Comparison of ENCODE assay signal across 27 cellular contexts in genomic region chr5:116004248-116004647, GRCh38. TPM values are rescaled to one million over a fixed set of nuclear protein-coding genes. Genes with fewer than 3 reads are reported as not detected.
DNase-seq lines count a peak whose midpoint lies in the region; ATAC-seq, FAIRE-seq and TF ChIP-seq lines count a peak whose summit lies in the region.
"Had no signal": no experiment of that assay in that cellular context is flagged by ENCODE, and none has a peak within 500 bp of the region (broad histone marks: within the 10 kb centered on the region; RNA-seq: fewer than 3 reads in every experiment).

No MANE protein-coding gene starts in this region.

- WGBS in mammary epithelial cell (ENCODE audit: low coverage, missing lambda C conversion rate), result 35% methylated on average over 3 of the region's 3 CpGs
- WGBS in K562 (ENCODE audit: insufficient coverage, low coverage, missing lambda C conversion rate), result 5% methylated on average over 3 of the region's 3 CpGs

- DNase-seq in mammary epithelial cell (no peak), breast epithelium (ENCODE audit: low spot score in 2 of 2) (no peak), K562 (ENCODE audit: extremely low read depth in 1 of 4, low spot score in 3 of 4) (peak in 1 of 4 experiments; percentile 16), endothelial cell of umbilical vein (ENCODE audit: low read depth, low spot score) (no peak)
- no peak for DNase-seq in activated T-helper 1 cell treated with anti-CD3 and anti-CD28 coated beads, Interleukin-12 subunit alpha, Interleukin-12 subunit beta, Interleukin-2, Interleukin-4 antibody, amounts not matched to agents 30 ng/mL and 10 ng/mL and 1 ng/mL, durations not matched to agents 14 hours and 24 hours and 36 hours (ENCODE audit: low spot score)
- DNase-seq: ACHN; BE2C; C1 segment of cervical spinal cord; CD4-positive, alpha-beta memory T cell; CD4-positive, CD25-positive, alpha-beta regulatory T cell; CD8-positive, alpha-beta memory T cell; COR-L47; DMS 273 treated with DMSO at 0.1 percent for 48 hours; DMS153; DMS53; DMS79; DND-41; EL; GDM1 had no signal

- H4K20me1 ChIP-seq in mammary epithelial cell (ENCODE audit: insufficient read depth, low read length) (no peaks in the 10 kb centered on the region), K562 (replicated peaks; ENCODE audit: control insufficient read depth, insufficient read depth, low read length) (no peaks in the 10 kb centered on the region), endothelial cell of umbilical vein (replicated peaks; ENCODE audit: control insufficient read depth, extremely low read depth, insufficient read depth, low read length) (no peaks in the 10 kb centered on the region)
- H4K20me1 ChIP-seq: BLaER1 had no signal

- H3K36me3 Mint-ChIP-seq in activated T-helper 1 cell treated with anti-CD3 and anti-CD28 coated beads, Interleukin-12 subunit alpha, Interleukin-12 subunit beta, Interleukin-2, Interleukin-4 antibody, amounts not matched to agents 30 ng/mL and 10 ng/mL and 1 ng/mL, durations not matched to agents 14 hours and 24 hours and 36 hours (ENCODE audit: low read depth), result no peaks in the 10 kb centered on the region
- H3K36me3 Mint-ChIP-seq: CD14-positive monocyte; CD4-positive, alpha-beta memory T cell; CD4-positive, CD25-positive, alpha-beta regulatory T cell; CD8-positive, alpha-beta memory T cell had no signal

- peak overlapping the region; percentile 26 for H2AFZ ChIP-seq in mammary epithelial cell (ENCODE audit: low read depth, low read length)
- peak overlapping the region; percentile 83 for H2AFZ ChIP-seq in K562 (ENCODE audit: low read depth, low read length)
- peak overlapping the region; percentile 6 for H2AFZ ChIP-seq in endothelial cell of umbilical vein (ENCODE audit: low read depth, low read length)

- in situ Hi-C loops in mammary epithelial cell (cut with MboI; ENCODE audit: low sequenced_read_pairs in 2 of 2), result no loop called here
- in situ Hi-C loops in K562 (cut with MboI), result no loop called here

- BruUV-seq in mammary epithelial cell (replicated peaks; lab: Mats Ljungman, UMichigan) (no TSS peak), K562 (replicated peaks; lab: Mats Ljungman, UMichigan) (no TSS peak), endothelial cell of umbilical vein (replicated peaks; lab: Mats Ljungman, UMichigan) (no TSS peak)

- dilution Hi-C loops in mammary epithelial cell (cut with HindIII; ENCODE audit: low sequenced_read_pairs), result no loop called here
- dilution Hi-C loops in endothelial cell of umbilical vein (cut with MboI; ENCODE audit: extremely low pct_ligation_motif_present, low sequenced_read_pairs), result no loop called here

- no peaks in the 10 kb centered on the region for H3K9me3 ChIP-seq in mammary epithelial cell (replicated peaks; ENCODE audit: insufficient read depth, low read length)
- no peaks in the 10 kb centered on the region for H3K9me3 ChIP-seq in breast epithelium
- H3K9me3 ChIP-seq in K562 (replicated peaks; ENCODE audit: control insufficient read depth, insufficient read depth, low read depth, low read length), result no peaks in the 10 kb centered on the region; the same call in 1 of the 2 replicates
- no peaks in the 10 kb centered on the region for H3K9me3 ChIP-seq in endothelial cell of umbilical vein (replicated peaks; ENCODE audit: control insufficient read depth, insufficient read depth, low read length)
- H3K9me3 ChIP-seq: BE2C, BLaER1 had no signal

- TF ChIP-seq CTCF in mammary epithelial cell (conservative IDR thresholded peaks at IDR 0.05 in 1 of 2, IDR thresholded peaks at IDR 0.05 in 1 of 2; ENCODE audit: extremely low read depth in 1 of 2, insufficient read depth in 1 of 2, low read depth in 1 of 2, low read length in 2 of 2), result no peak
- no peak for TF ChIP-seq CTCF in breast epithelium (IDR thresholded peaks at IDR 0.05)
- TF ChIP-seq CTCF in K562 (IDR thresholded peaks at IDR 0.05 in 2 of 3, conservative IDR thresholded peaks at IDR 0.05 in 1 of 3; ENCODE audit: insufficient read depth in 2 of 3, low read depth in 1 of 3, low read length in 3 of 3), result no peak
- TF ChIP-seq CTCF in endothelial cell of umbilical vein (IDR thresholded peaks at IDR 0.05; ENCODE audit: extremely low read depth in 1 of 2, insufficient read depth in 1 of 2, low read depth in 1 of 2, low read length in 2 of 2), result no peak

- H3K27ac Mint-ChIP-seq in activated T-helper 1 cell treated with anti-CD3 and anti-CD28 coated beads, Interleukin-12 subunit alpha, Interleukin-12 subunit beta, Interleukin-2, Interleukin-4 antibody, amounts not matched to agents 30 ng/mL and 10 ng/mL and 1 ng/mL, durations not matched to agents 14 hours and 24 hours and 36 hours, result no peak overlapping the region
- H3K27ac Mint-ChIP-seq: CD4-positive, alpha-beta memory T cell; CD4-positive, CD25-positive, alpha-beta regulatory T cell; CD8-positive, alpha-beta memory T cell had no signal

- H3K9me1 ChIP-seq in K562 (ENCODE audit: control insufficient read depth, insufficient read depth, low read length) (no peaks in the 10 kb centered on the region), endothelial cell of umbilical vein (replicated peaks; ENCODE audit: control insufficient read depth, extremely low read depth, insufficient read depth, low read length) (no peaks in the 10 kb centered on the region)

- no peak for TF ChIP-seq EP300 in K562 (IDR thresholded peaks at IDR 0.05; ENCODE audit: low read length)

- H3K4me3 ChIP-seq in mammary epithelial cell (replicated peaks in 1 of 3; ENCODE audit: insufficient read depth in 1 of 3, low read depth in 2 of 3, low read length in 3 of 3) (no peak overlapping the region), breast epithelium (no peak overlapping the region), K562 (peak overlapping the region; percentile 14; the same call in 1 of the 2 replicates), endothelial cell of umbilical vein (replicated peaks in 1 of 3; ENCODE audit: insufficient read depth in 1 of 3, low read depth in 1 of 3, low read length in 3 of 3) (no peak overlapping the region)
- H3K4me3 ChIP-seq: BLaER1, GM12878 had no signal

- H3K9me3 Mint-ChIP-seq in activated T-helper 1 cell treated with anti-CD3 and anti-CD28 coated beads, Interleukin-12 subunit alpha, Interleukin-12 subunit beta, Interleukin-2, Interleukin-4 antibody, amounts not matched to agents 30 ng/mL and 10 ng/mL and 1 ng/mL, durations not matched to agents 14 hours and 24 hours and 36 hours, result no peaks in the 10 kb centered on the region
- H3K9me3 Mint-ChIP-seq: CD4-positive, alpha-beta memory T cell; CD4-positive, CD25-positive, alpha-beta regulatory T cell; CD8-positive, alpha-beta memory T cell had no signal

- no peak for TF ChIP-seq RAD21 in K562 (CRISPR knock-in tag; conservative IDR thresholded peaks at IDR 0.05 in 1 of 2, IDR thresholded peaks at IDR 0.05 in 1 of 2)

- ATAC-seq in K562 (peak; percentile 75), GM21515 (IDR thresholded peaks at IDR 0.05; ENCODE audit: unreplicated experiment) (no peak)
- ATAC-seq: GM12878 had no signal

- no peak overlapping the region for H3K9ac ChIP-seq in mammary epithelial cell (ENCODE audit: insufficient read depth, low read length)
- peak overlapping the region in 1 of 2 experiments; percentile 39; a peak in 2 of 4 replicates for H3K9ac ChIP-seq in K562 (ENCODE audit: insufficient read depth in 1 of 2, low read depth in 2 of 2, low read length in 2 of 2)
- no peak overlapping the region for H3K9ac ChIP-seq in endothelial cell of umbilical vein (replicated peaks; ENCODE audit: extremely low read depth, insufficient read depth, low read length)
- H3K9ac ChIP-seq: BLaER1 had no signal

- H3K27ac ChIP-seq in mammary epithelial cell (ENCODE audit: insufficient read depth, low read depth, low read length) (no peak overlapping the region), breast epithelium (no peak overlapping the region), K562 (ENCODE audit: extremely low read depth, low read depth, low read length) (no peak overlapping the region; the same call in 2 of the 3 replicates), endothelial cell of umbilical vein (ENCODE audit: insufficient read depth, low read depth, low read length) (no peak overlapping the region)
- H3K27ac ChIP-seq: 22Rv1, BLaER1 had no signal

- CTCF ChIA-PET in mammary epithelial cell (lab: Charles Lee; ENCODE audit: low non-redundant PET), result no interaction called here
- CTCF ChIA-PET in K562 (lab: Yijun Ruan, JAX; ENCODE audit: low intra/inter-chr PET ratio), result no interaction called here
- CTCF ChIA-PET in endothelial cell of umbilical vein (lab: Charles Lee), result interaction anchor here (1.6 kb wide), 1 partner anchor 11 kb away, joined by 3 read pairs; no protein-coding TSS in a partner anchor

- no peak overlapping the region for H3K4me3 Mint-ChIP-seq in activated T-helper 1 cell treated with anti-CD3 and anti-CD28 coated beads, Interleukin-12 subunit alpha, Interleukin-12 subunit beta, Interleukin-2, Interleukin-4 antibody, amounts not matched to agents 30 ng/mL and 10 ng/mL and 1 ng/mL, durations not matched to agents 14 hours and 24 hours and 36 hours
- H3K4me3 Mint-ChIP-seq: CD14-positive monocyte; CD4-positive, alpha-beta memory T cell; CD4-positive, CD25-positive, alpha-beta regulatory T cell; CD8-positive, alpha-beta memory T cell had no signal

- no peak overlapping the region for H3K4me2 ChIP-seq in mammary epithelial cell (ENCODE audit: insufficient read depth, low read depth, low read length)
- peak overlapping the region; percentile 75 for H3K4me2 ChIP-seq in K562 (ENCODE audit: insufficient read depth, low read length)
- no peak overlapping the region for H3K4me2 ChIP-seq in endothelial cell of umbilical vein (ENCODE audit: insufficient read depth, low read length)
- H3K4me2 ChIP-seq: BLaER1 had no signal

- FAIRE-seq in K562 (lab: Jason Lieb, UNC) (no peak), endothelial cell of umbilical vein (lab: Jason Lieb, UNC) (no peak)
- FAIRE-seq: GM12878, GM19239 had no signal

- H3K4me1 Mint-ChIP-seq in activated T-helper 1 cell treated with anti-CD3 and anti-CD28 coated beads, Interleukin-12 subunit alpha, Interleukin-12 subunit beta, Interleukin-2, Interleukin-4 antibody, amounts not matched to agents 30 ng/mL and 10 ng/mL and 1 ng/mL, durations not matched to agents 14 hours and 24 hours and 36 hours (ENCODE audit: low read depth), result no peaks in the 10 kb centered on the region
- H3K4me1 Mint-ChIP-seq: CD14-positive monocyte; CD4-positive, alpha-beta memory T cell; CD4-positive, CD25-positive, alpha-beta regulatory T cell; CD8-positive, alpha-beta memory T cell had no signal

- peaks cover 3% of the 10 kb centered on the region for H3K27me3 ChIP-seq in mammary epithelial cell (ENCODE audit: insufficient read depth, low read length)
- H3K27me3 ChIP-seq in breast epithelium, result no peaks in the 10 kb centered on the region
- no peaks in the 10 kb centered on the region for H3K27me3 ChIP-seq in K562 (ENCODE audit: control insufficient read depth in 2 of 2, insufficient read depth in 2 of 2, low read length in 2 of 2)
- H3K27me3 ChIP-seq in endothelial cell of umbilical vein (ENCODE audit: control insufficient read depth in 2 of 2, insufficient read depth in 2 of 2, low read length in 2 of 2), result no peaks in the 10 kb centered on the region
- H3K27me3 ChIP-seq: BE2C, BLaER1 had no signal

- TF ChIP-seq POLR2A in breast epithelium (IDR thresholded peaks at IDR 0.05) (no peak), K562 (conservative IDR thresholded peaks at IDR 0.05) (no peak), endothelial cell of umbilical vein (IDR thresholded peaks at IDR 0.05; ENCODE audit: low read depth, low read length) (no peak)

- H3K36me3 ChIP-seq in mammary epithelial cell (ENCODE audit: insufficient read depth, low read length) (no peaks in the 10 kb centered on the region), breast epithelium (no peaks in the 10 kb centered on the region), K562 (ENCODE audit: control insufficient read depth, insufficient read depth, low read length) (no peaks in the 10 kb centered on the region), endothelial cell of umbilical vein (ENCODE audit: control insufficient read depth in 2 of 2, extremely low read depth in 1 of 2, insufficient read depth in 2 of 2, low read length in 2 of 2) (no peaks in the 10 kb centered on the region)
- H3K36me3 ChIP-seq: BE2C, BLaER1 had no signal

- POLR2A ChIA-PET in K562 (lab: Yijun Ruan, JAX), result no interaction called here
- POLR2A ChIA-PET in endothelial cell of umbilical vein (lab: Charles Lee), result no interaction called here

- H3K27me3 Mint-ChIP-seq in activated T-helper 1 cell treated with anti-CD3 and anti-CD28 coated beads, Interleukin-12 subunit alpha, Interleukin-12 subunit beta, Interleukin-2, Interleukin-4 antibody, amounts not matched to agents 30 ng/mL and 10 ng/mL and 1 ng/mL, durations not matched to agents 14 hours and 24 hours and 36 hours (ENCODE audit: insufficient read depth), result peaks cover 8% of the 10 kb centered on the region
- H3K27me3 Mint-ChIP-seq: CD4-positive, alpha-beta memory T cell had no signal

- no peaks in the 10 kb centered on the region for H3K4me1 ChIP-seq in mammary epithelial cell (ENCODE audit: insufficient read depth, low read length)
- no peaks in the 10 kb centered on the region for H3K4me1 ChIP-seq in breast epithelium
- peaks cover 0 to 10% of the 10 kb centered on the region in 2 experiments; a peak in 1 of 5 replicates for H3K4me1 ChIP-seq in K562 (replicated peaks in 1 of 2; ENCODE audit: control insufficient read depth in 2 of 2, insufficient read depth in 2 of 2, low read length in 2 of 2)
- H3K4me1 ChIP-seq in endothelial cell of umbilical vein (ENCODE audit: control insufficient read depth, extremely low read depth, insufficient read depth, low read length), result no peaks in the 10 kb centered on the region
- H3K4me1 ChIP-seq: BE2C, BLaER1 had no signal

- intact Hi-C loops in mammary epithelial cell (cut with micrococcal nuclease), result no loop called here
- intact Hi-C loops in breast epithelium (cut with DNase I; ENCODE audit: low total_unique reads), result no loop called here
- intact Hi-C loops in K562 (cut with micrococcal nuclease), result no loop called here
- intact Hi-C loops in endothelial cell of umbilical vein (cut with micrococcal nuclease), result no loop called here
- intact Hi-C loops in activated T-helper 1 cell treated with anti-CD3 and anti-CD28 coated beads, Interleukin-12 subunit alpha, Interleukin-12 subunit beta, Interleukin-2, Interleukin-4 antibody, amounts not matched to agents 30 ng/mL and 10 ng/mL and 1 ng/mL, durations not matched to agents 14 hours and 24 hours and 36 hours (cut with micrococcal nuclease), result no loop called here

- no peaks in the 10 kb centered on the region for H3K79me2 ChIP-seq in mammary epithelial cell (ENCODE audit: insufficient read depth, low read length)
- H3K79me2 ChIP-seq in K562 (ENCODE audit: control insufficient read depth, insufficient read depth, low read length), result no peaks in the 10 kb centered on the region
- no peaks in the 10 kb centered on the region for H3K79me2 ChIP-seq in endothelial cell of umbilical vein (ENCODE audit: control insufficient read depth, insufficient read depth, low read length)

RNA-seq across cellular contexts. Expression of gene ARL14EPL, which starts 28.0 kb away (rescaled TPM):
- not detected for total RNA-seq in mammary epithelial cell
- not detected for polyA plus RNA-seq in mammary epithelial cell
- not detected for polyA minus RNA-seq in mammary epithelial cell
- total RNA-seq in breast epithelium, result not detected
- total RNA-seq in K562 (2011; cell fraction: chromatin; rRNA removed; ENCODE audit: low replicate concordance), result not detected in 2 replicates
- total RNA-seq in K562 (2011; cell fraction: nucleolus; rRNA removed), result not detected in 2 replicates
- total RNA-seq in K562 (2011; cell fraction: nucleoplasm; rRNA removed), result not detected in 2 replicates
- not detected in 2 replicates for total RNA-seq in K562 (2014; rRNA removed)
- 0.10 TPM in 1 of 2 replicates, not detected in the other for total RNA-seq in K562 (2014; rRNA removed; fragmentation: Illumina TruSeq; extraction: Trizol)
- not detected in 2 replicates for total RNA-seq in K562 (2015; rRNA removed; fragmentation: Illumina TruSeq; extraction: Trizol)
- 0.09 and 0.20 TPM in 2 replicates for total RNA-seq in K562 (2021)
- 0.07 TPM in 1 of 2 replicates, not detected in the other for polyA plus RNA-seq in K562 (2011; rRNA removed)
- polyA plus RNA-seq in K562 (2011; cell fraction: cytosol; rRNA removed), result not detected in 2 replicates
- polyA plus RNA-seq in K562 (2011; cell fraction: nucleus; rRNA removed), result not detected in 2 replicates
- not detected in 2 replicates for polyA plus RNA-seq in K562 (2012)
- not detected in 2 replicates for polyA plus RNA-seq in K562 (2014; fragmentation: Illumina TruSeq; extraction: Trizol)
- polyA plus RNA-seq in K562 (2014; fragmentation: Nextera tagmentation; extraction: Ambion mirVana), result under 1 TPM; 0.06 to 0.14 TPM
- polyA plus RNA-seq in K562 (2014; rRNA removed), result 0.20 TPM in 1 of 2 replicates, not detected in the other
- not detected in 2 replicates for polyA minus RNA-seq in K562 (2011; rRNA and poly(A)+ RNA removed)
- polyA minus RNA-seq in K562 (2011; cell fraction: cytosol; rRNA and poly(A)+ RNA removed), result not detected in 2 replicates
- polyA minus RNA-seq in K562 (2011; cell fraction: nucleus; rRNA and poly(A)+ RNA removed), result not detected in 2 replicates
- total RNA-seq in endothelial cell of umbilical vein, result 0.58 TPM in 1 of 2 replicates, not detected in the other
- 0.10 TPM in 1 of 2 replicates, not detected in the other for polyA plus RNA-seq in endothelial cell of umbilical vein
- 0.25 and 0.48 TPM in 2 replicates for polyA plus RNA-seq in endothelial cell of umbilical vein (2011; cell fraction: cytosol; rRNA removed)
- 0.08 and 0.43 TPM in 2 replicates for polyA plus RNA-seq in endothelial cell of umbilical vein (2011; cell fraction: nucleus; rRNA removed)
- polyA plus RNA-seq in endothelial cell of umbilical vein (2012), result 0.29 TPM in 1 of 2 replicates, not detected in the other
- polyA minus RNA-seq in endothelial cell of umbilical vein, result not detected in 2 replicates
- not detected for polyA minus RNA-seq in endothelial cell of umbilical vein (2011; cell fraction: cytosol; rRNA and poly(A)+ RNA removed)
- polyA minus RNA-seq in endothelial cell of umbilical vein (2011; cell fraction: nucleus; rRNA and poly(A)+ RNA removed), result not detected in 2 replicates
- not detected in 2 replicates for total RNA-seq in activated T-helper 1 cell treated with anti-CD3 and anti-CD28 coated beads, Interleukin-12 subunit alpha, Interleukin-12 subunit beta, Interleukin-2, Interleukin-4 antibody, amounts not matched to agents 30 ng/mL and 10 ng/mL and 1 ng/mL, durations not matched to agents 14 hours and 24 hours and 36 hours
- total RNA-seq: A673; CD4-positive, alpha-beta memory T cell; CD4-positive, CD25-positive, alpha-beta regulatory T cell; CD8-positive, alpha-beta memory T cell; G401; GM12878 had no signal
- polyA plus RNA-seq: CD14-positive monocyte; CD4-positive, alpha-beta memory T cell; CD4-positive, CD25-positive, alpha-beta regulatory T cell; CD8-positive, alpha-beta memory T cell had no signal

RNA-seq across cellular contexts. Expression of gene LVRN, which starts 42.0 kb away (rescaled TPM):
- total RNA-seq in mammary epithelial cell (under 1 TPM in 1 of 2 donors, not detected in 1; 0.07 TPM), breast epithelium (10 to 100 TPM in 1 of 3 donors, 1 to 10 TPM in 2; 2.6 to 72.3 (median 3.3) TPM), K562 (2014; rRNA removed) (2.2 and 4.1 TPM in 2 replicates), K562 (2014; rRNA removed; fragmentation: Illumina TruSeq; extraction: Trizol) (4.7 and 6.7 TPM in 2 replicates), K562 (2015; rRNA removed; fragmentation: Illumina TruSeq; extraction: Trizol) (3.4 and 3.8 TPM in 2 replicates), K562 (2021) (2.9 and 4.1 TPM in 2 replicates), endothelial cell of umbilical vein (0.28 and 0.38 TPM in 2 replicates)
- polyA plus RNA-seq in mammary epithelial cell (not detected), K562 (2011; rRNA removed) (1.0 and 5.0 TPM in 2 replicates), K562 (2014; fragmentation: Illumina TruSeq; extraction: Trizol) (4.5 and 5.7 TPM in 2 replicates), K562 (2014; fragmentation: Nextera tagmentation; extraction: Ambion mirVana) (1 to 10 TPM; 2.6 to 3.3 TPM), K562 (2014; rRNA removed) (3.2 and 5.3 TPM in 2 replicates), endothelial cell of umbilical vein (0.11 TPM in 2 replicates)
- polyA minus RNA-seq in mammary epithelial cell (not detected), endothelial cell of umbilical vein (0.11 TPM in 1 of 2 replicates, not detected in the other)
- 1.8 and 8.7 TPM in 2 replicates for total RNA-seq in K562 (2011; cell fraction: chromatin; rRNA removed; ENCODE audit: low replicate concordance)
- total RNA-seq in K562 (2011; cell fraction: nucleolus; rRNA removed), result 0.83 and 1.8 TPM in 2 replicates
- 3.2 and 4.3 TPM in 2 replicates for total RNA-seq in K562 (2011; cell fraction: nucleoplasm; rRNA removed)
- polyA plus RNA-seq in K562 (2011; cell fraction: cytosol; rRNA removed), result 0.12 and 0.57 TPM in 2 replicates
- polyA plus RNA-seq in K562 (2011; cell fraction: nucleus; rRNA removed), result 0.53 and 1.7 TPM in 2 replicates
- 5.3 and 9.0 TPM in 2 replicates for polyA plus RNA-seq in K562 (2012)
- 0.69 and 3.0 TPM in 2 replicates for polyA minus RNA-seq in K562 (2011; rRNA and poly(A)+ RNA removed)
- 1.0 TPM in 1 of 2 replicates, not detected in the other for polyA minus RNA-seq in K562 (2011; cell fraction: cytosol; rRNA and poly(A)+ RNA removed)
- 0.78 and 1.9 TPM in 2 replicates for polyA minus RNA-seq in K562 (2011; cell fraction: nucleus; rRNA and poly(A)+ RNA removed)
- 0.10 and 0.17 TPM in 2 replicates for polyA plus RNA-seq in endothelial cell of umbilical vein (2011; cell fraction: cytosol; rRNA removed)
- polyA plus RNA-seq in endothelial cell of umbilical vein (2011; cell fraction: nucleus; rRNA removed), result 0.39 and 1.6 TPM in 2 replicates
- not detected in 2 replicates for polyA plus RNA-seq in endothelial cell of umbilical vein (2012)
- not detected for polyA minus RNA-seq in endothelial cell of umbilical vein (2011; cell fraction: cytosol; rRNA and poly(A)+ RNA removed)
- polyA minus RNA-seq in endothelial cell of umbilical vein (2011; cell fraction: nucleus; rRNA and poly(A)+ RNA removed), result 0.58 and 0.82 TPM in 2 replicates
- not detected in 2 replicates for total RNA-seq in activated T-helper 1 cell treated with anti-CD3 and anti-CD28 coated beads, Interleukin-12 subunit alpha, Interleukin-12 subunit beta, Interleukin-2, Interleukin-4 antibody, amounts not matched to agents 30 ng/mL and 10 ng/mL and 1 ng/mL, durations not matched to agents 14 hours and 24 hours and 36 hours
- total RNA-seq: A673; CD4-positive, alpha-beta memory T cell; CD4-positive, CD25-positive, alpha-beta regulatory T cell; G401 had no signal
- polyA plus RNA-seq: CD14-positive monocyte; CD4-positive, alpha-beta memory T cell; CD4-positive, CD25-positive, alpha-beta regulatory T cell; CD8-positive, alpha-beta memory T cell had no signal

Comparison
In these comparisons a context has a peak if more than half of its experiments do, and no peak if none do; other contexts are left out.
1. H2AFZ ChIP-seq: peak in every context shown above with its lines; median percentile 83 in K562; 26 in mammary epithelial cell; 6 in endothelial cell of umbilical vein.